Comparison of ENCODE assay signal across 9 cellular contexts in genomic region chrX:84186603-84187358, GRCh38. TPM values are rescaled to one million over a fixed set of nuclear protein-coding genes. Genes with fewer than 3 reads are reported as not detected.
DNase-seq lines count a peak whose midpoint lies in the region; ATAC-seq, FAIRE-seq and TF ChIP-seq lines count a peak whose summit lies in the region.
"Had no signal": no experiment of that assay in that cellular context is flagged by ENCODE, and none has a peak within 500 bp of the region (broad histone marks: within the 10 kb centered on the region; RNA-seq: fewer than 3 reads in every experiment).

No MANE protein-coding gene starts in this region.

- no peaks in the 10 kb centered on the region for H3K36me3 Mint-ChIP-seq in activated T-helper 1 cell treated with anti-CD3 and anti-CD28 coated beads, Interleukin-12 subunit alpha, Interleukin-12 subunit beta, Interleukin-2, Interleukin-4 antibody, amounts not matched to agents 30 ng/mL and 10 ng/mL and 1 ng/mL, durations not matched to agents 14 hours and 24 hours and 36 hours (ENCODE audit: low read depth)

- H3K36me3 ChIP-seq in keratinocyte (ENCODE audit: control insufficient read depth in 2 of 2, extremely low read depth in 1 of 2, insufficient read depth in 2 of 2, low read length in 2 of 2), result no peaks in the 10 kb centered on the region
- no peaks in the 10 kb centered on the region for H3K36me3 ChIP-seq in tibial nerve

- TF ChIP-seq CTCF in keratinocyte (optimal IDR thresholded peaks at IDR 0.05 in 1 of 3, IDR thresholded peaks at IDR 0.05 in 1 of 3, conservative IDR thresholded peaks at IDR 0.05 in 1 of 3; ENCODE audit: extremely low read depth in 1 of 3, insufficient read depth in 2 of 3, low read length in 3 of 3) (no peak), tibial nerve (IDR thresholded peaks at IDR 0.05) (no peak)

- DNase-seq in activated T-helper 1 cell treated with anti-CD3 and anti-CD28 coated beads, Interleukin-12 subunit alpha, Interleukin-12 subunit beta, Interleukin-2, Interleukin-4 antibody, amounts not matched to agents 30 ng/mL and 10 ng/mL and 1 ng/mL, durations not matched to agents 14 hours and 24 hours and 36 hours (ENCODE audit: low spot score), result no peak
- DNase-seq in keratinocyte (ENCODE audit: low read depth, low spot score) (no peak), tibial nerve (ENCODE audit: low spot score in 2 of 2) (peak in 1 of 2 donors; percentile 4), OCI-M1 (lab: John Stamatoyannopoulos, UW) (no peak), NCI-H446 (lab: John Stamatoyannopoulos, UW) (no peak)

- dilution Hi-C loops in keratinocyte (cut with MboI; ENCODE audit: extremely low pct_ligation_motif_present, low sequenced_read_pairs), result no loop called here

- H3K4me3 ChIP-seq in keratinocyte (ENCODE audit: control insufficient read depth in 2 of 3, extremely low read depth in 1 of 3, insufficient read depth in 2 of 3, low read depth in 1 of 3, low read length in 3 of 3), result peak overlapping the region; percentile 49 to 64 (median 63)
- H3K4me3 ChIP-seq in tibial nerve, result peak overlapping the region; percentile 25 to 65 (median 44)
- H3K4me3 ChIP-seq: SK-N-MC had no signal

- H3K27ac Mint-ChIP-seq in activated T-helper 1 cell treated with anti-CD3 and anti-CD28 coated beads, Interleukin-12 subunit alpha, Interleukin-12 subunit beta, Interleukin-2, Interleukin-4 antibody, amounts not matched to agents 30 ng/mL and 10 ng/mL and 1 ng/mL, durations not matched to agents 14 hours and 24 hours and 36 hours, result no peak overlapping the region

- 21 to 31% methylated on average over 11 to 15 of the region's 15 CpGs for WGBS in tibial nerve, 2 donors

- no peak overlapping the region for H3K27ac ChIP-seq in keratinocyte (ENCODE audit: control insufficient read depth, insufficient read depth, low read length)
- peak overlapping the region in 1 of 4 donors; percentile 67 for H3K27ac ChIP-seq in tibial nerve
- H3K27ac ChIP-seq: SK-N-MC had no signal

- H3K4me2 ChIP-seq in keratinocyte (ENCODE audit: control insufficient read depth, extremely low read depth, insufficient read depth, low read depth, low read length), result peak overlapping the region; percentile 69

- no peaks in the 10 kb centered on the region for H3K9me3 ChIP-seq in keratinocyte (ENCODE audit: control insufficient read depth, low read depth, low read length)
- H3K9me3 ChIP-seq in tibial nerve, result no peaks in the 10 kb centered on the region

- H3K4me1 Mint-ChIP-seq in activated T-helper 1 cell treated with anti-CD3 and anti-CD28 coated beads, Interleukin-12 subunit alpha, Interleukin-12 subunit beta, Interleukin-2, Interleukin-4 antibody, amounts not matched to agents 30 ng/mL and 10 ng/mL and 1 ng/mL, durations not matched to agents 14 hours and 24 hours and 36 hours (ENCODE audit: low read depth), result no peaks in the 10 kb centered on the region

- FAIRE-seq in keratinocyte (lab: Jason Lieb, UNC), result no peak

- H3K27me3 ChIP-seq in keratinocyte (ENCODE audit: control insufficient read depth, extremely low read depth, insufficient read depth, low read length) (no peaks in the 10 kb centered on the region), tibial nerve (no peaks in the 10 kb centered on the region)

- TF ChIP-seq EP300 in tibial nerve (IDR thresholded peaks at IDR 0.05), result no peak

- intact Hi-C loops in activated T-helper 1 cell treated with anti-CD3 and anti-CD28 coated beads, Interleukin-12 subunit alpha, Interleukin-12 subunit beta, Interleukin-2, Interleukin-4 antibody, amounts not matched to agents 30 ng/mL and 10 ng/mL and 1 ng/mL, durations not matched to agents 14 hours and 24 hours and 36 hours (cut with micrococcal nuclease), result no loop called here

- peak overlapping the region; percentile 47 for H3K4me3 Mint-ChIP-seq in activated T-helper 1 cell treated with anti-CD3 and anti-CD28 coated beads, Interleukin-12 subunit alpha, Interleukin-12 subunit beta, Interleukin-2, Interleukin-4 antibody, amounts not matched to agents 30 ng/mL and 10 ng/mL and 1 ng/mL, durations not matched to agents 14 hours and 24 hours and 36 hours

- H3K9me1 ChIP-seq in keratinocyte (ENCODE audit: control insufficient read depth, extremely low read depth, insufficient read depth, low read length), result no peaks in the 10 kb centered on the region

- no peaks in the 10 kb centered on the region for H3K4me1 ChIP-seq in keratinocyte (ENCODE audit: control insufficient read depth, extremely low read depth, insufficient read depth, low read length)
- H3K4me1 ChIP-seq in tibial nerve, result no peaks in the 10 kb centered on the region

- H4K20me1 ChIP-seq in keratinocyte (ENCODE audit: control insufficient read depth, extremely low read depth, insufficient read depth, low read length), result no peaks in the 10 kb centered on the region

- ATAC-seq in GM18511 (IDR thresholded peaks at IDR 0.05; ENCODE audit: unreplicated experiment), result peak; percentile 37
- peak; percentile 34 for ATAC-seq in HG02981 (IDR thresholded peaks at IDR 0.05; ENCODE audit: unreplicated experiment)
- ATAC-seq in GM21515 (IDR thresholded peaks at IDR 0.05; ENCODE audit: unreplicated experiment), result no peak

- H3K9ac ChIP-seq in keratinocyte (ENCODE audit: control insufficient read depth, extremely low read depth, insufficient read depth, low read length), result peak overlapping the region; percentile 9

- peak overlapping the region; percentile 66 for H2AFZ ChIP-seq in keratinocyte (ENCODE audit: control insufficient read depth, low read length)

- peaks cover 15% of the 10 kb centered on the region for H3K27me3 Mint-ChIP-seq in activated T-helper 1 cell treated with anti-CD3 and anti-CD28 coated beads, Interleukin-12 subunit alpha, Interleukin-12 subunit beta, Interleukin-2, Interleukin-4 antibody, amounts not matched to agents 30 ng/mL and 10 ng/mL and 1 ng/mL, durations not matched to agents 14 hours and 24 hours and 36 hours (ENCODE audit: insufficient read depth)

- H3K79me2 ChIP-seq in keratinocyte (ENCODE audit: control insufficient read depth, insufficient read depth, low read length), result no peaks in the 10 kb centered on the region

- TF ChIP-seq POLR2A in tibial nerve (IDR thresholded peaks at IDR 0.05), result no peak

- no peaks in the 10 kb centered on the region for H3K9me3 Mint-ChIP-seq in activated T-helper 1 cell treated with anti-CD3 and anti-CD28 coated beads, Interleukin-12 subunit alpha, Interleukin-12 subunit beta, Interleukin-2, Interleukin-4 antibody, amounts not matched to agents 30 ng/mL and 10 ng/mL and 1 ng/mL, durations not matched to agents 14 hours and 24 hours and 36 hours

RNA-seq across cellular contexts. Expression of gene RPS6KA6, which starts 1.2 kb away (rescaled TPM):
- total RNA-seq in activated T-helper 1 cell treated with anti-CD3 and anti-CD28 coated beads, Interleukin-12 subunit alpha, Interleukin-12 subunit beta, Interleukin-2, Interleukin-4 antibody, amounts not matched to agents 30 ng/mL and 10 ng/mL and 1 ng/mL, durations not matched to agents 14 hours and 24 hours and 36 hours, result not detected in 2 replicates
- polyA plus RNA-seq in keratinocyte, result 1.6 to 2.7 TPM (median 2.4 TPM) in 3 replicates
- polyA plus RNA-seq in keratinocyte (2011; ENCODE audit: low read depth), result 1.2 TPM
- 1.6 and 2.7 TPM in 2 replicates for polyA plus RNA-seq in keratinocyte (2011; cell fraction: cytosol; rRNA removed)
- polyA plus RNA-seq in keratinocyte (2011; cell fraction: nucleus; rRNA removed), result 2.8 and 3.5 TPM in 2 replicates
- polyA plus RNA-seq in keratinocyte (2012; ENCODE audit: low replicate concordance), result 0.92 and 1.6 TPM in 2 replicates
- polyA minus RNA-seq in keratinocyte, result 2.2 to 3.5 TPM in 2 of 3 replicates, not detected in the other
- 1.3 TPM for polyA minus RNA-seq in keratinocyte (2011; cell fraction: cytosol; rRNA and poly(A)+ RNA removed)
- polyA minus RNA-seq in keratinocyte (2011; cell fraction: nucleus; rRNA and poly(A)+ RNA removed), result 3.0 and 5.4 TPM in 2 replicates
- 1 to 10 TPM in 3 of 4 donors, under 1 TPM in 1; 0.60 to 4.3 (median 1.4) TPM for total RNA-seq in tibial nerve
